9 cellular contexts compared by ENCODE assay signal in the genomic region with DNA sequence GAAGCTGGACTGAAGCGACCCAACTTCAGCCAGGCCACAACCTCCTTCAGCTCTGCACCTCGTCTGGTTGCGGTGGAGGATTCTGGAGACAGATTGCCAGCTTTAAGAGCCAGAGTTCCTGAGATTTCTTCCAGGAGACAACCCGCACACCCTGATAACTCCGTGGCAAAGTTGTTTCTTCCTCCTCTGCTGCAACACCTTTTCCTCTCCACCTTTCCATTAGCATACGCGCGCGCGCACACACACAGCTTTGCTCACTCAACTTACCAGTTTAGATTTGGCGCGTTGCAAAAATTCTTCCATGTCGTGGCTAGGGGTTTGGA. TPM values are rescaled to one million over a fixed set of nuclear protein-coding genes. Genes with fewer than 3 reads are reported as not detected.
A peak's percentile ranks its signal among the peaks of the same experiment; 100 is the strongest.
DNase-seq lines count a peak whose midpoint lies in the region; ATAC-seq and TF ChIP-seq lines count a peak whose summit lies in the region.
"Had no signal": no experiment of that assay in that cellular context is flagged by ENCODE, and none has a peak within 500 bp of the region (broad histone marks: within the 10 kb centered on the region; RNA-seq: fewer than 3 reads in every experiment).

No MANE protein-coding gene starts in this region.

- H3K4me3 ChIP-seq in GM23248 = peak overlapping the region; percentile 71
- peak overlapping the region; percentile 75 for H3K4me3 ChIP-seq in WERI-Rb-1 (ENCODE audit: low read depth, low read length)
- peak overlapping the region; percentile 45 to 51 for H3K4me3 ChIP-seq in right atrium auricular region
- H3K4me3 ChIP-seq in sigmoid colon = peak overlapping the region; percentile 50 to 82 (median 75)

- no peak for TF ChIP-seq POLR2A in sigmoid colon (IDR thresholded peaks at IDR 0.05)

- DNase-seq in GM23248 (peak; percentile 26), WERI-Rb-1 (no peak), right atrium auricular region (ENCODE audit: low spot score) (no peak), sigmoid colon (no peak), RKO (ENCODE audit: low spot score) (no peak)
- DNase-seq in activated T-cell treated with anti-CD3 and anti-CD28 coated beads, Interleukin-2, amount 50 U/mL, for 4 hours = no peak
- DNase-seq in activated CD8-positive, alpha-beta T cell treated with anti-CD3 and anti-CD28 coated beads, Interleukin-2, amount 10 ng/mL, durations not matched to agents 7 days and 5 days = no peak

- intact Hi-C loops in sigmoid colon (cut with DNase I) = loop anchor here (5.0 to 10.0 kb wide), 3 partner anchors 82 to 301 kb away; partner anchors contain the start of gene PCA3

- no peak overlapping the region for H3K9ac ChIP-seq in GM23248

- H2AFZ ChIP-seq in GM23248 = peak overlapping the region; percentile 66

- in situ Hi-C loops in GM23248 (cut with MboI) = no loop called here

- peaks cover 47% of the 10 kb centered on the region for H3K27me3 Mint-ChIP-seq in activated T-cell treated with anti-CD3 and anti-CD28 coated beads, Interleukin-2, amount 50 U/mL, for 4 hours (ENCODE audit: low read depth)
- H3K27me3 Mint-ChIP-seq in activated CD8-positive, alpha-beta T cell treated with anti-CD3 and anti-CD28 coated beads, Interleukin-2, amount 10 ng/mL, durations not matched to agents 7 days and 5 days (ENCODE audit: low read depth) = peaks cover 47% of the 10 kb centered on the region

- peak overlapping the region; percentile 79 for H3K4me2 ChIP-seq in GM23248 (ENCODE audit: unreplicated experiment)

- WGBS in GM23248 (ENCODE audit: low coverage in 1 of 2, low lambda C conversion rate in 2 of 2, missing lambda C conversion rate in 2 of 2), 2 experiments = 1 to 3% methylated on average over 13 of the region's 13 CpGs
- WGBS in sigmoid colon, 2 donors = 3 to 10% methylated on average over 13 of the region's 13 CpGs

- 0 out of 2 replicates have a peak, but pooled peaks cover 10% of the 10 kb centered on the region for H3K4me1 ChIP-seq in GM23248 (ENCODE audit: insufficient read depth)
- H3K4me1 ChIP-seq in right atrium auricular region = peaks cover 0 to 13% of the 10 kb centered on the region in 2 donors
- H3K4me1 ChIP-seq in sigmoid colon = peaks cover 0 to 29% (median 15%) of the 10 kb centered on the region in 4 donors

- CTCF ChIA-PET in activated CD8-positive, alpha-beta T cell treated with anti-CD3 and anti-CD28 coated beads, Interleukin-2, amount 10 ng/mL, durations not matched to agents 7 days and 5 days (lab: Charles Lee) = no interaction called here

- TF ChIP-seq EP300 in sigmoid colon (IDR thresholded peaks at IDR 0.05) = no peak

- no peaks in the 10 kb centered on the region for H3K79me2 ChIP-seq in GM23248 (ENCODE audit: insufficient read depth)

- H4K20me1 ChIP-seq in GM23248 (ENCODE audit: insufficient read depth) = no peaks in the 10 kb centered on the region

- POLR2A ChIA-PET in activated CD8-positive, alpha-beta T cell treated with anti-CD3 and anti-CD28 coated beads, Interleukin-2, amount 10 ng/mL, durations not matched to agents 7 days and 5 days (lab: Charles Lee) = no interaction called here

- H3F3A ChIP-seq in GM23248 (ENCODE audit: insufficient read depth) = 0 out of 2 replicates have a peak, but pooled peaks cover 23% of the 10 kb centered on the region

- no peak overlapping the region for H3K4me3 Mint-ChIP-seq in activated T-cell treated with anti-CD3 and anti-CD28 coated beads, Interleukin-2, amount 50 U/mL, for 4 hours
- H3K4me3 Mint-ChIP-seq in activated CD8-positive, alpha-beta T cell treated with anti-CD3 and anti-CD28 coated beads, Interleukin-2, amount 10 ng/mL, durations not matched to agents 7 days and 5 days = no peak overlapping the region
- H3K4me3 Mint-ChIP-seq: activated T-helper 1 cell treated with anti-CD3 and anti-CD28 coated beads, Interleukin-12 subunit alpha, Interleukin-12 subunit beta, Interleukin-2, Interleukin-4 antibody, amounts not matched to agents 30 ng/mL and 10 ng/mL and 1 ng/mL, durations not matched to agents 14 hours and 24 hours and 36 hours had no signal

- H3K27me3 ChIP-seq in GM23248 (replicated peaks; ENCODE audit: insufficient read depth) = peaks cover 25% of the 10 kb centered on the region; the same call in 1 of the 2 replicates
- H3K27me3 ChIP-seq in WERI-Rb-1 (ENCODE audit: insufficient read depth, low read depth, severe bottlenecking) = no peaks in the 10 kb centered on the region
- H3K27me3 ChIP-seq in right atrium auricular region = no peaks in the 10 kb centered on the region
- no peaks in the 10 kb centered on the region for H3K27me3 ChIP-seq in sigmoid colon

- H3K36me3 ChIP-seq in GM23248 (ENCODE audit: low read depth) (no peaks in the 10 kb centered on the region), WERI-Rb-1 (no peaks in the 10 kb centered on the region), right atrium auricular region (no peaks in the 10 kb centered on the region), sigmoid colon (no peaks in the 10 kb centered on the region)

- ATAC-seq in activated T-cell treated with anti-CD3 and anti-CD28 coated beads, Interleukin-2, amount 50 U/mL, for 4 hours = no peak
- no peak for ATAC-seq in activated CD8-positive, alpha-beta T cell treated with anti-CD3 and anti-CD28 coated beads, Interleukin-2, amount 10 ng/mL, durations not matched to agents 7 days and 5 days
- no peak for ATAC-seq in GM21367 (IDR thresholded peaks at IDR 0.05; ENCODE audit: unreplicated experiment)

- no peaks in the 10 kb centered on the region for H3K36me3 Mint-ChIP-seq in activated T-cell treated with anti-CD3 and anti-CD28 coated beads, Interleukin-2, amount 50 U/mL, for 4 hours (ENCODE audit: insufficient read depth)
- no peaks in the 10 kb centered on the region for H3K36me3 Mint-ChIP-seq in activated CD8-positive, alpha-beta T cell treated with anti-CD3 and anti-CD28 coated beads, Interleukin-2, amount 10 ng/mL, durations not matched to agents 7 days and 5 days (ENCODE audit: low read depth)

- TF ChIP-seq CTCF in WERI-Rb-1 (IDR thresholded peaks at IDR 0.05; ENCODE audit: low read depth, low read length) = no peak
- TF ChIP-seq CTCF in right atrium auricular region (IDR thresholded peaks at IDR 0.05) = no peak
- no peak for TF ChIP-seq CTCF in sigmoid colon (IDR thresholded peaks at IDR 0.05)

- H3K4me1 Mint-ChIP-seq in activated T-cell treated with anti-CD3 and anti-CD28 coated beads, Interleukin-2, amount 50 U/mL, for 4 hours (ENCODE audit: low read depth) = peaks cover 4% of the 10 kb centered on the region
- no peaks in the 10 kb centered on the region for H3K4me1 Mint-ChIP-seq in activated CD8-positive, alpha-beta T cell treated with anti-CD3 and anti-CD28 coated beads, Interleukin-2, amount 10 ng/mL, durations not matched to agents 7 days and 5 days (ENCODE audit: low read depth)

- H3K27ac Mint-ChIP-seq in activated CD8-positive, alpha-beta T cell treated with anti-CD3 and anti-CD28 coated beads, Interleukin-2, amount 10 ng/mL, durations not matched to agents 7 days and 5 days = no peak overlapping the region
- H3K27ac Mint-ChIP-seq: activated T-helper 1 cell treated with anti-CD3 and anti-CD28 coated beads, Interleukin-12 subunit alpha, Interleukin-12 subunit beta, Interleukin-2, Interleukin-4 antibody, amounts not matched to agents 30 ng/mL and 10 ng/mL and 1 ng/mL, durations not matched to agents 14 hours and 24 hours and 36 hours had no signal

- H3K9me3 ChIP-seq in GM23248 (ENCODE audit: low read depth) (no peaks in the 10 kb centered on the region), WERI-Rb-1 (ENCODE audit: severe bottlenecking) (no peaks in the 10 kb centered on the region), right atrium auricular region (no peaks in the 10 kb centered on the region), sigmoid colon (no peaks in the 10 kb centered on the region)

- H3K27ac ChIP-seq in GM23248 (no peak overlapping the region), WERI-Rb-1 (peak overlapping the region; percentile 30), right atrium auricular region (peak overlapping the region; percentile 64 to 73), sigmoid colon (peak overlapping the region; percentile 85 to 95 (median 88))

- no peaks in the 10 kb centered on the region for H3K9me2 ChIP-seq in GM23248 (ENCODE audit: insufficient read depth)

- H3K9me3 Mint-ChIP-seq in activated T-cell treated with anti-CD3 and anti-CD28 coated beads, Interleukin-2, amount 50 U/mL, for 4 hours = no peaks in the 10 kb centered on the region
- no peaks in the 10 kb centered on the region for H3K9me3 Mint-ChIP-seq in activated CD8-positive, alpha-beta T cell treated with anti-CD3 and anti-CD28 coated beads, Interleukin-2, amount 10 ng/mL, durations not matched to agents 7 days and 5 days (ENCODE audit: insufficient read depth)
- H3K9me3 Mint-ChIP-seq: activated T-helper 1 cell treated with anti-CD3 and anti-CD28 coated beads, Interleukin-12 subunit alpha, Interleukin-12 subunit beta, Interleukin-2, Interleukin-4 antibody, amounts not matched to agents 30 ng/mL and 10 ng/mL and 1 ng/mL, durations not matched to agents 14 hours and 24 hours and 36 hours had no signal

RNA-seq across cellular contexts. Expression of gene PRUNE2, which starts 0.3 kb away (rescaled TPM):
- 6.8 and 8.8 TPM in 2 replicates for total RNA-seq in GM23248 (2014; rRNA removed; shearing (Covaris generic))
- 2.0 and 2.8 TPM in 2 replicates for polyA plus RNA-seq in GM23248 (2016; fragmentation: Nextera tagmentation; extraction: Ambion mirVana)
- total RNA-seq in right atrium auricular region = 10 to 100 TPM; 15.4 to 28.5 TPM
- 100 to 1,000 TPM; 440 to 536 (median 490) TPM for total RNA-seq in sigmoid colon
- 10 to 100 TPM in 1 of 3 donors, 1 to 10 TPM in 2; 7.4 to 32.2 (median 8.4) TPM for polyA plus RNA-seq in sigmoid colon
- total RNA-seq in activated T-cell treated with anti-CD3 and anti-CD28 coated beads, Interleukin-2, amount 50 U/mL, for 4 hours = under 1 TPM in 2 of 3 donors, not detected in 1; 0.05 to 0.08 TPM
- under 1 TPM; 0.16 to 0.52 TPM for total RNA-seq in activated CD8-positive, alpha-beta T cell treated with anti-CD3 and anti-CD28 coated beads, Interleukin-2, amount 10 ng/mL, durations not matched to agents 7 days and 5 days

Comparison
In these comparisons a context has a peak if more than half of its experiments do, and no peak if none do; other contexts are left out.
1. RNA of gene PRUNE2, which starts 0.3 kb away (total RNA-seq): 440 to 536 TPM in sigmoid colon; 15.4 to 28.5 TPM in right atrium auricular region, 6.8 to 8.8 TPM in GM23248, 0.16 to 0.52 TPM in activated CD8-positive, alpha-beta T cell treated with anti-CD3 and anti-CD28 coated beads, Interleukin-2, amount 10 ng/mL, durations not matched to agents 7 days and 5 days and 0.05 to 0.08 TPM in activated T-cell treated with anti-CD3 and anti-CD28 coated beads, Interleukin-2, amount 50 U/mL, for 4 hours; every median in the first group is over 10 times any median in the second.
2. Peak in every context shown above with its lines, with median percentiles within 50 percentile points of each other: H3K4me3 ChIP-seq.